Comparison of ENCODE assay signal across 1 cellular context in the genomic region with DNA sequence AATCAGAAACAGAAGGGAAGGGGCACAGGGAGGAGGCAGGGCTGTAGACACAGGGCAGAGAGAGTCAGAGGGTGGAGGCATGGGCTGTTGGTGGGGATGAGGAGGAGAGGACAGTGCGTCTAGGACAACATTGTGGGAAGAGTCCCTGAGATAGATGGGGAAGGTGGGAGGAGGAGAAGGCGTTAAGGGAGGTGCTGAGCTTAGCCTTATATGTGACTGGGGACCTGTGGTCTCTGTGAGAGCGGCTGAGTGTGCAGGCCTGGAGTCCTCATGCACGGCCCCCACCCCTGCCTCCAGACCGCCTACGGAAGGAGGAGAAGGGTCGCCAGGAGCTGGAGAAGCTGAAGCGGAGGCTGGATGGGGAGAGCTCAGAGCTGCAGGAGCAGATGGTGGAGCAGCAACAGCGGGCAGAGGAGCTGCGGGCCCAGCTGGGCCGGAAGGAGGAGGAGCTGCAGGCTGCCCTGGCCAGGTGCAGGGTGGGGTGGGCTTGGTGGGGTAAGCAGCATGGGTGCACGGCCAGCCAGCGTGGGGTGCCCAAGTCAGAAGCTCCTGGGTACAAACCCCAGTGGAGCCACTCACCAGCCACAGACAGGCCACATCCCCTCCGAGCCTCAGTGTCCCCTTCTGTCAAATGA.
TF ChIP-seq lines count a peak whose summit lies in the region.

No MANE protein-coding gene starts in this region.

TF ChIP-seq in HepG2, 621 proteins besides CTCF, POLR2A, EP300 and RAD21:
- TF ChIP-seq, protein P1, sequence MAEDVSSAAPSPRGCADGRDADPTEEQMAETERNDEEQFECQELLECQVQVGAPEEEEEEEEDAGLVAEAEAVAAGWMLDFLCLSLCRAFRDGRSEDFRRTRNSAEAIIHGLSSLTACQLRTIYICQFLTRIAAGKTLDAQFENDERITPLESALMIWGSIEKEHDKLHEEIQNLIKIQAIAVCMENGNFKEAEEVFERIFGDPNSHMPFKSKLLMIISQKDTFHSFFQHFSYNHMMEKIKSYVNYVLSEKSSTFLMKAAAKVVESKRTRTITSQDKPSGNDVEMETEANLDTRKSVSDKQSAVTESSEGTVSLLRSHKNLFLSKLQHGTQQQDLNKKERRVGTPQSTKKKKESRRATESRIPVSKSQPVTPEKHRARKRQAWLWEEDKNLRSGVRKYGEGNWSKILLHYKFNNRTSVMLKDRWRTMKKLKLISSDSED (CRISPR knock-in tag; IDR thresholded peaks at IDR 0.05) = no peak
- peak; percentile 89 for TF ChIP-seq ZSCAN22 (CRISPR knock-in tag; IDR thresholded peaks at IDR 0.05)
